8 cellular contexts compared by ENCODE assay signal in genomic region chr16:29808219-29808900, GRCh38. TPM values are rescaled to one million over a fixed set of nuclear protein-coding genes. Genes with fewer than 3 reads are reported as not detected.
DNase-seq lines count a peak whose midpoint lies in the region; ATAC-seq, FAIRE-seq and TF ChIP-seq lines count a peak whose summit lies in the region.

No MANE protein-coding gene starts in this region.

- H3K4me1 ChIP-seq in heart left ventricle (peaks cover 3 to 71% (median 61%) of the 10 kb centered on the region in 12 donors), keratinocyte (ENCODE audit: control insufficient read depth, extremely low read depth, insufficient read depth, low read length) (peaks cover 36% of the 10 kb centered on the region), testis (peaks cover 65% of the 10 kb centered on the region)

- H2AFZ ChIP-seq in keratinocyte (ENCODE audit: control insufficient read depth, low read length): no peak overlapping the region

- peaks cover 57% of the 10 kb centered on the region for H3K4me1 Mint-ChIP-seq in activated naive CD4-positive, alpha-beta T cell treated with anti-CD3 and anti-CD28 coated beads, Interleukin-2, amount 50 U/mL, for 24 hours

- no peak for FAIRE-seq in keratinocyte (lab: Jason Lieb, UNC)

- TF ChIP-seq POLR2A in heart left ventricle (IDR thresholded peaks at IDR 0.05) (no peak), testis (IDR thresholded peaks at IDR 0.05) (no peak)

- ATAC-seq in heart left ventricle (no peak), Right ventricle myocardium inferior (no peak), GM21529 (IDR thresholded peaks at IDR 0.05; ENCODE audit: unreplicated experiment) (no peak), HG03045 (IDR thresholded peaks at IDR 0.05; ENCODE audit: unreplicated experiment) (no peak)

- H3K9me3 ChIP-seq in heart left ventricle (no peaks in the 10 kb centered on the region), keratinocyte (ENCODE audit: control insufficient read depth, low read depth, low read length) (no peaks in the 10 kb centered on the region), testis (no peaks in the 10 kb centered on the region)

- no peaks in the 10 kb centered on the region for H3K9me3 Mint-ChIP-seq in activated naive CD4-positive, alpha-beta T cell treated with anti-CD3 and anti-CD28 coated beads, Interleukin-2, amount 50 U/mL, for 24 hours

- peak overlapping the region; percentile 94 for H3K4me2 ChIP-seq in keratinocyte (ENCODE audit: control insufficient read depth, extremely low read depth, insufficient read depth, low read depth, low read length)

- H3K4me3 ChIP-seq in heart left ventricle (peak overlapping the region in 10 of 12 donors; percentile 53 to 84 (median 65)), keratinocyte (ENCODE audit: control insufficient read depth in 2 of 3, extremely low read depth in 1 of 3, insufficient read depth in 2 of 3, low read depth in 1 of 3, low read length in 3 of 3) (peak overlapping the region; percentile 47 to 83 (median 77)), testis (peak overlapping the region; percentile 58 to 71)

- peak overlapping the region; percentile 78 for H3K9ac ChIP-seq in keratinocyte (ENCODE audit: control insufficient read depth, extremely low read depth, insufficient read depth, low read length)

- peaks cover 2% of the 10 kb centered on the region for H3K9me1 ChIP-seq in keratinocyte (ENCODE audit: control insufficient read depth, extremely low read depth, insufficient read depth, low read length)

- peaks cover 22% of the 10 kb centered on the region for H3K79me2 ChIP-seq in keratinocyte (ENCODE audit: control insufficient read depth, insufficient read depth, low read length)

- WGBS in heart left ventricle, 4 donors: 42 to 52% (median 45%) methylated on average over 25 of the region's 25 CpGs
- 31 to 34% methylated on average over 25 of the region's 25 CpGs for WGBS in testis, 2 donors

- DNase-seq in heart left ventricle: peak in 2 of 5 donors; percentile 34 to 52
- DNase-seq in Right ventricle myocardium inferior (ENCODE audit: missing footprints): no peak
- DNase-seq in keratinocyte (ENCODE audit: low read depth, low spot score): no peak
- no peak for DNase-seq in testis
- DNase-seq in NCI-H2171 treated with DMSO at 0.1 percent for 48 hours (lab: John Stamatoyannopoulos, UW): no peak

- TF ChIP-seq CTCF in heart left ventricle (IDR thresholded peaks at IDR 0.05) (no peak), keratinocyte (optimal IDR thresholded peaks at IDR 0.05 in 1 of 3, IDR thresholded peaks at IDR 0.05 in 1 of 3, conservative IDR thresholded peaks at IDR 0.05 in 1 of 3; ENCODE audit: extremely low read depth in 1 of 3, insufficient read depth in 2 of 3, low read length in 3 of 3) (no peak), testis (IDR thresholded peaks at IDR 0.05) (no peak)

- H3K36me3 Mint-ChIP-seq in activated naive CD4-positive, alpha-beta T cell treated with anti-CD3 and anti-CD28 coated beads, Interleukin-2, amount 50 U/mL, for 24 hours: peaks cover 5% of the 10 kb centered on the region

- H3K27me3 Mint-ChIP-seq in activated naive CD4-positive, alpha-beta T cell treated with anti-CD3 and anti-CD28 coated beads, Interleukin-2, amount 50 U/mL, for 24 hours: no peaks in the 10 kb centered on the region

- no peaks in the 10 kb centered on the region for H4K20me1 ChIP-seq in keratinocyte (ENCODE audit: control insufficient read depth, extremely low read depth, insufficient read depth, low read length)

- H3K36me3 ChIP-seq in heart left ventricle (peaks cover 0 to 25% (median 18%) of the 10 kb centered on the region in 9 donors), keratinocyte (ENCODE audit: control insufficient read depth in 2 of 2, extremely low read depth in 1 of 2, insufficient read depth in 2 of 2, low read length in 2 of 2) (peaks cover 5 to 9% of the 10 kb centered on the region in 2 experiments), testis (ENCODE audit: low read depth, missing control alignments) (no peaks in the 10 kb centered on the region)

- dilution Hi-C loops in keratinocyte (cut with MboI; ENCODE audit: extremely low pct_ligation_motif_present, low sequenced_read_pairs): no loop called here

- intact Hi-C loops in heart left ventricle (cut with DNase I): loop anchor here in 2 of 10 donors (5.0 to 10.0 kb wide), 4 partner anchors 169 to 259 kb away; partner anchors contain the start of genes HIRIP3 (in 2 of the 2), INO80E (in 2 of the 2) and ALDOA (in 1 of the 2)
- intact Hi-C loops in Right ventricle myocardium inferior (cut with DNase I): loop anchor here (5.0 to 10.0 kb wide), 2 partner anchors 259 to 1086 kb away; partner anchors contain the start of genes ALDOA, BCL7C and CTF1
- intact Hi-C loops in testis (cut with DNase I; ENCODE audit: low total_unique reads): no loop called here

- H3K27ac ChIP-seq in heart left ventricle (peak overlapping the region; percentile 57 to 99 (median 91)), keratinocyte (ENCODE audit: control insufficient read depth, insufficient read depth, low read length) (peak overlapping the region; percentile 61), testis (peak overlapping the region; percentile 92 to 96)

- H3K27ac Mint-ChIP-seq in activated naive CD4-positive, alpha-beta T cell treated with anti-CD3 and anti-CD28 coated beads, Interleukin-2, amount 50 U/mL, for 24 hours: peak overlapping the region; percentile 94

- H3K4me3 Mint-ChIP-seq in activated naive CD4-positive, alpha-beta T cell treated with anti-CD3 and anti-CD28 coated beads, Interleukin-2, amount 50 U/mL, for 24 hours: peak overlapping the region; percentile 94

- peaks cover 0 to 4% (median 0%) of the 10 kb centered on the region in 9 donors for H3K27me3 ChIP-seq in heart left ventricle
- peaks cover 15% of the 10 kb centered on the region for H3K27me3 ChIP-seq in keratinocyte (ENCODE audit: control insufficient read depth, extremely low read depth, insufficient read depth, low read length)
- no peaks in the 10 kb centered on the region for H3K27me3 ChIP-seq in testis

RNA-seq across cellular contexts. Expression of gene MAZ, which starts 2.0 kb away (rescaled TPM):
- total RNA-seq in heart left ventricle: 100 to 1,000 TPM in 2 of 9 donors, 10 to 100 TPM in 7; 58.9 to 137 (median 74.0) TPM
- 100 to 1,000 TPM in 1 of 2 donors, 10 to 100 TPM in 1; 63.2 to 188 TPM for polyA plus RNA-seq in heart left ventricle
- total RNA-seq in Right ventricle myocardium inferior: 92.0 TPM
- 48.5 to 82.3 TPM (median 59.0 TPM) in 3 replicates for polyA plus RNA-seq in keratinocyte
- 43.0 TPM for polyA plus RNA-seq in keratinocyte (2011; ENCODE audit: low read depth)
- polyA plus RNA-seq in keratinocyte (2011; cell fraction: cytosol; rRNA removed): 56.3 and 78.7 TPM in 2 replicates
- polyA plus RNA-seq in keratinocyte (2011; cell fraction: nucleus; rRNA removed): 42.7 and 43.6 TPM in 2 replicates
- polyA plus RNA-seq in keratinocyte (2012; ENCODE audit: low replicate concordance): 63.9 and 156 TPM in 2 replicates
- polyA minus RNA-seq in keratinocyte: 139 to 296 TPM (median 165 TPM) in 3 replicates
- 198 TPM for polyA minus RNA-seq in keratinocyte (2011; cell fraction: cytosol; rRNA and poly(A)+ RNA removed)
- polyA minus RNA-seq in keratinocyte (2011; cell fraction: nucleus; rRNA and poly(A)+ RNA removed): 32.3 and 42.1 TPM in 2 replicates
- 100 to 1,000 TPM; 173 to 186 TPM for total RNA-seq in testis
- 217 TPM for polyA plus RNA-seq in testis (ENCODE audit: insufficient read depth, low read depth, low replicate concordance)

RNA-seq across cellular contexts. Expression of gene PRRT2, which starts 3.6 kb away (rescaled TPM):
- total RNA-seq in heart left ventricle (1 to 10 TPM in 5 of 9 donors, under 1 TPM in 3, not detected in 1; 0.38 to 1.8 (median 1.3) TPM), Right ventricle myocardium inferior (3.2 TPM), testis (10 to 100 TPM; 13.3 to 18.0 TPM)
- polyA plus RNA-seq in heart left ventricle (1 to 10 TPM in 1 of 2 donors, under 1 TPM in 1; 0.24 to 3.2 TPM), keratinocyte (not detected in 3 replicates), testis (ENCODE audit: insufficient read depth, low read depth, low replicate concordance) (8.0 TPM)
- not detected for polyA plus RNA-seq in keratinocyte (2011; ENCODE audit: low read depth)
- polyA plus RNA-seq in keratinocyte (2011; cell fraction: cytosol; rRNA removed): not detected in 2 replicates
- polyA plus RNA-seq in keratinocyte (2011; cell fraction: nucleus; rRNA removed): 0.04 and 0.14 TPM in 2 replicates
- polyA plus RNA-seq in keratinocyte (2012; ENCODE audit: low replicate concordance): 0.10 and 0.38 TPM in 2 replicates
- not detected in 3 replicates for polyA minus RNA-seq in keratinocyte
- not detected for polyA minus RNA-seq in keratinocyte (2011; cell fraction: cytosol; rRNA and poly(A)+ RNA removed)
- polyA minus RNA-seq in keratinocyte (2011; cell fraction: nucleus; rRNA and poly(A)+ RNA removed): not detected in 2 replicates

RNA-seq across cellular contexts. Expression of gene PAGR1, which starts 7.6 kb away (rescaled TPM):
- 10 to 100 TPM; 10.8 to 23.9 (median 12.6) TPM for total RNA-seq in heart left ventricle
- polyA plus RNA-seq in heart left ventricle: 10 to 100 TPM; 29.2 to 32.9 TPM
- 15.6 TPM for total RNA-seq in Right ventricle myocardium inferior
- 6.4 to 17.1 TPM (median 13.6 TPM) in 3 replicates for polyA plus RNA-seq in keratinocyte
- polyA plus RNA-seq in keratinocyte (2011; ENCODE audit: low read depth): 2.7 TPM
- 5.9 and 12.0 TPM in 2 replicates for polyA plus RNA-seq in keratinocyte (2011; cell fraction: cytosol; rRNA removed)
- polyA plus RNA-seq in keratinocyte (2011; cell fraction: nucleus; rRNA removed): 5.1 and 5.3 TPM in 2 replicates
- 4.7 and 19.3 TPM in 2 replicates for polyA plus RNA-seq in keratinocyte (2012; ENCODE audit: low replicate concordance)
- 1.5 to 2.7 TPM (median 2.0 TPM) in 3 replicates for polyA minus RNA-seq in keratinocyte
- polyA minus RNA-seq in keratinocyte (2011; cell fraction: cytosol; rRNA and poly(A)+ RNA removed): 4.2 TPM
- 2.3 and 2.9 TPM in 2 replicates for polyA minus RNA-seq in keratinocyte (2011; cell fraction: nucleus; rRNA and poly(A)+ RNA removed)
- total RNA-seq in testis: 10 to 100 TPM; 53.0 to 68.4 TPM
- 36.1 TPM for polyA plus RNA-seq in testis (ENCODE audit: insufficient read depth, low read depth, low replicate concordance)

RNA-seq across cellular contexts. Expression of gene MVP, which starts 11.9 kb away (rescaled TPM):
- 100 to 1,000 TPM in 1 of 9 donors, 10 to 100 TPM in 8; 33.1 to 140 (median 44.6) TPM for total RNA-seq in heart left ventricle
- 10 to 100 TPM; 32.9 to 50.6 TPM for polyA plus RNA-seq in heart left ventricle
- total RNA-seq in Right ventricle myocardium inferior: 51.5 TPM
- 130 to 213 TPM (median 148 TPM) in 3 replicates for polyA plus RNA-seq in keratinocyte
- polyA plus RNA-seq in keratinocyte (2011; ENCODE audit: low read depth): 29.4 TPM
- 124 and 190 TPM in 2 replicates for polyA plus RNA-seq in keratinocyte (2011; cell fraction: cytosol; rRNA removed)
- 291 and 376 TPM in 2 replicates for polyA plus RNA-seq in keratinocyte (2011; cell fraction: nucleus; rRNA removed)
- 69.0 and 193 TPM in 2 replicates for polyA plus RNA-seq in keratinocyte (2012; ENCODE audit: low replicate concordance)
- 404 to 958 TPM (median 529 TPM) in 3 replicates for polyA minus RNA-seq in keratinocyte
- 337 TPM for polyA minus RNA-seq in keratinocyte (2011; cell fraction: cytosol; rRNA and poly(A)+ RNA removed)
- 295 and 307 TPM in 2 replicates for polyA minus RNA-seq in keratinocyte (2011; cell fraction: nucleus; rRNA and poly(A)+ RNA removed)
- 100 to 1,000 TPM; 147 to 224 TPM for total RNA-seq in testis
- 119 TPM for polyA plus RNA-seq in testis (ENCODE audit: insufficient read depth, low read depth, low replicate concordance)

RNA-seq across cellular contexts. Expression of gene KIF22, which starts 17.8 kb away (rescaled TPM):
- total RNA-seq in heart left ventricle: 10 to 100 TPM; 16.8 to 40.8 (median 32.2) TPM
- polyA plus RNA-seq in heart left ventricle: 10 to 100 TPM; 12.2 to 91.2 TPM
- 53.3 TPM for total RNA-seq in Right ventricle myocardium inferior
- 36.3 to 48.3 TPM (median 43.7 TPM) in 3 replicates for polyA plus RNA-seq in keratinocyte
- 14.3 TPM for polyA plus RNA-seq in keratinocyte (2011; ENCODE audit: low read depth)
- 17.2 and 23.7 TPM in 2 replicates for polyA plus RNA-seq in keratinocyte (2011; cell fraction: cytosol; rRNA removed)
- polyA plus RNA-seq in keratinocyte (2011; cell fraction: nucleus; rRNA removed): 72.3 and 83.5 TPM in 2 replicates
- polyA plus RNA-seq in keratinocyte (2012; ENCODE audit: low replicate concordance): 15.4 and 26.9 TPM in 2 replicates
- 46.4 to 57.5 TPM (median 48.8 TPM) in 3 replicates for polyA minus RNA-seq in keratinocyte
- polyA minus RNA-seq in keratinocyte (2011; cell fraction: cytosol; rRNA and poly(A)+ RNA removed): 41.4 TPM
- polyA minus RNA-seq in keratinocyte (2011; cell fraction: nucleus; rRNA and poly(A)+ RNA removed): 39.9 and 56.2 TPM in 2 replicates
- 10 to 100 TPM; 79.8 to 85.1 TPM for total RNA-seq in testis
- polyA plus RNA-seq in testis (ENCODE audit: insufficient read depth, low read depth, low replicate concordance): 69.6 TPM
